8 cellular contexts compared by ENCODE assay signal in genomic region chr1:94383966-94384408, GRCh38. TPM values are rescaled to one million over a fixed set of nuclear protein-coding genes. Genes with fewer than 3 reads are reported as not detected.
DNase-seq lines count a peak whose midpoint lies in the region; ATAC-seq and TF ChIP-seq lines count a peak whose summit lies in the region.

No MANE protein-coding gene starts in this region.

- H3K4me3 ChIP-seq in left ventricle myocardium inferior (no peak overlapping the region), aorta (ENCODE audit: low read length in 2 of 2) (no peak overlapping the region)

- H3K4me1 Mint-ChIP-seq in effector memory CD8-positive, alpha-beta T cell (ENCODE audit: low read depth in 2 of 2), result peaks cover 9 to 14% of the 10 kb centered on the region in 2 donors

- intact Hi-C loops in left cardiac atrium (cut with DNase I) (no loop called here), left ventricle myocardium inferior (cut with micrococcal nuclease) (no loop called here), aorta (cut with DNase I) (no loop called here)

- no peaks in the 10 kb centered on the region for H3K27me3 ChIP-seq in left ventricle myocardium inferior (ENCODE audit: low read depth)
- no peaks in the 10 kb centered on the region for H3K27me3 ChIP-seq in aorta (ENCODE audit: control insufficient read depth in 1 of 2, insufficient read depth in 2 of 2, low read length in 1 of 2)

- H3K36me3 ChIP-seq in left ventricle myocardium inferior (no peaks in the 10 kb centered on the region), aorta (ENCODE audit: control insufficient read depth in 1 of 2, insufficient read depth in 2 of 2, low read length in 1 of 2) (no peaks in the 10 kb centered on the region)

- H3K27ac Mint-ChIP-seq in effector memory CD8-positive, alpha-beta T cell, result no peak overlapping the region

- no peaks in the 10 kb centered on the region for H3K9me3 ChIP-seq in left ventricle myocardium inferior (replicated peaks)
- H3K9me3 ChIP-seq in aorta (ENCODE audit: control insufficient read depth, low read length), result no peaks in the 10 kb centered on the region

- WGBS in aorta, 2 donors, result 82 to 89% methylated on average over 4 of the region's 4 CpGs

- H3K9me3 Mint-ChIP-seq in effector memory CD8-positive, alpha-beta T cell, result no peaks in the 10 kb centered on the region

- H3K27ac ChIP-seq in left ventricle myocardium inferior (replicated peaks) (no peak overlapping the region), aorta (ENCODE audit: low read depth in 1 of 2, low read length in 2 of 2) (no peak overlapping the region)

- peaks cover 5 to 15% of the 10 kb centered on the region in 2 donors for H3K27me3 Mint-ChIP-seq in effector memory CD8-positive, alpha-beta T cell

- H3K4me1 ChIP-seq in left ventricle myocardium inferior, result peaks cover 17% of the 10 kb centered on the region
- no peaks in the 10 kb centered on the region for H3K4me1 ChIP-seq in aorta (ENCODE audit: control insufficient read depth in 1 of 2, insufficient read depth in 2 of 2, low read length in 2 of 2)

- H3K36me3 Mint-ChIP-seq in effector memory CD8-positive, alpha-beta T cell (ENCODE audit: insufficient read depth), result peaks cover 3% of the 10 kb centered on the region

- ATAC-seq in left cardiac atrium (peak; percentile 60 to 86), aorta (ENCODE audit: low FRiP score) (no peak)
- no peak for ATAC-seq in effector memory CD8-positive, alpha-beta T cell (replicated peaks)

- no peak for TF ChIP-seq CTCF in left ventricle myocardium inferior (IDR thresholded peaks at IDR 0.05; ENCODE audit: borderline replicate concordance)

- DNase-seq in left cardiac atrium (no peak), left ventricle myocardium inferior (no peak), LoVo (ENCODE audit: low spot score) (peak; percentile 90), hepatic stellate cell (ENCODE audit: low spot score) (peak; percentile 11), C1 segment of cervical spinal cord (lab: John Stamatoyannopoulos, UW) (no peak), aorta (no peak), hypothalamus (lab: John Stamatoyannopoulos, UW) (no peak)
- no peak for DNase-seq in effector memory CD8-positive, alpha-beta T cell

- H3K4me3 Mint-ChIP-seq in effector memory CD8-positive, alpha-beta T cell, result no peak overlapping the region

RNA-seq across cellular contexts. Expression of gene ABCD3, which starts 34.2 kb away (rescaled TPM):
- total RNA-seq in left cardiac atrium (100 to 1,000 TPM in 1 of 2 donors, 10 to 100 TPM in 1; 53.3 to 105 TPM), left ventricle myocardium inferior (76.6 TPM), aorta (10 to 100 TPM; 26.8 to 34.7 TPM)
- polyA plus RNA-seq in aorta, result 10 to 100 TPM; 18.4 to 20.4 TPM

Comparison
In these comparisons a context has a peak if more than half of its experiments do, and no peak if none do; other contexts are left out.
1. ATAC-seq: peak in left cardiac atrium (2 of 2); none in aorta (single experiment) and effector memory CD8-positive, alpha-beta T cell (single experiment).
2. DNase-seq: peak in LoVo (single experiment) and hepatic stellate cell (single experiment); none in left cardiac atrium (single experiment), left ventricle myocardium inferior (single experiment), C1 segment of cervical spinal cord (0 of 14), aorta (0 of 2), effector memory CD8-positive, alpha-beta T cell (0 of 3) and hypothalamus (0 of 51).